16 cellular contexts compared by ENCODE assay signal in the genomic region with DNA sequence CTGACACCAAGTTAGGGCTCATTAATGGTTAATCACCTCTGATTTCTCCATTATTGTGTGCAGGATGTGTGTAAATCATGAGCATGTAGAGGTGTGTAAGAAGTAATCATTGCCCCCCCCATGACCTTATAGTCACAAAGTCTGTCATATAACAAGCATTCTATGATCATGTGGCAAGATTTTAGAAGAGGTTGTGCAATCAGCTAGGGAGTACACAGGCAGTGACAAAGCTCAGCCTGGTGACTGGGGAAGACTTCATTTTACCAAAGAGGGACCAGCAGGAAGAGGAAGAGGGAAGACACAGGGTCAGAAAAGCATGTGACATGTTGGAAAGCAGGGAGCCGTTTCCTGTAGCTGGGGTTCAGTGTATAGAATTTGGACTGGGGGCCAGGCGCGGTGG.
DNase-seq lines count a peak whose midpoint lies in the region; ATAC-seq and TF ChIP-seq lines count a peak whose summit lies in the region.
"Had no signal": no experiment of that assay in that cellular context is flagged by ENCODE, and none has a peak within 500 bp of the region (broad histone marks: within the 10 kb centered on the region; RNA-seq: fewer than 3 reads in every experiment).

No MANE protein-coding gene starts in this region.

- H3K4me3 Mint-ChIP-seq in endothelial cell (ENCODE audit: unreplicated experiment) = peak overlapping the region; percentile 66
- H3K4me3 Mint-ChIP-seq: CD4-positive, CD25-positive, alpha-beta regulatory T cell; GM23338; IgD-negative memory B cell had no signal

- WGBS in IMR-90 (ENCODE audit: extremely low coverage in 2 of 2, insufficient read length in 1 of 2), 2 experiments = no CpG with 5 or more reads among the region's 3 CpGs
- WGBS in stomach, 5 donors = 83 to 91% (median 87%) methylated on average over 3 of the region's 3 CpGs

- H3K79me1 ChIP-seq in IMR-90 (ENCODE audit: low read depth in 1 of 2, low read length in 2 of 2) = no peaks in the 10 kb centered on the region

- no peaks in the 10 kb centered on the region for H3K9me1 ChIP-seq in IMR-90 (ENCODE audit: insufficient read depth, low read length)

- no peak overlapping the region for H4K91ac ChIP-seq in IMR-90 (ENCODE audit: insufficient read depth, low read depth, low read length)

- H3K9me3 ChIP-seq in IMR-90 (ENCODE audit: control insufficient read depth, insufficient read depth, low read length) (peaks cover 10% of the 10 kb centered on the region; the same call in 1 of the 2 replicates), stomach (peaks cover 0 to 10% (median 2%) of the 10 kb centered on the region in 4 donors)
- H3K9me3 ChIP-seq: BE2C had no signal

- no peak overlapping the region for H2AK5ac ChIP-seq in IMR-90 (ENCODE audit: low read depth, low read length)

- H2BK15ac ChIP-seq in IMR-90 (ENCODE audit: low read depth, low read length) = no peak overlapping the region

- H3K27me3 ChIP-seq in IMR-90 (ENCODE audit: control insufficient read depth, insufficient read depth, low read length) (no peaks in the 10 kb centered on the region), stomach (no peaks in the 10 kb centered on the region)
- H3K27me3 ChIP-seq: BE2C had no signal

- no peak for TF ChIP-seq EP300 in stomach (IDR thresholded peaks at IDR 0.05)

- TF ChIP-seq RAD21 in IMR-90 (IDR thresholded peaks at IDR 0.05; ENCODE audit: low read length) = no peak

- H2BK5ac ChIP-seq in IMR-90 (ENCODE audit: low read depth, low read length, poor library complexity, severe bottlenecking) = no peak overlapping the region

- CTCF ChIA-PET in IMR-90 (lab: Yijun Ruan, JAX) = no interaction called here

- H4K20me1 ChIP-seq in IMR-90 (ENCODE audit: insufficient read depth, low read length) = no peaks in the 10 kb centered on the region

- H3K23ac ChIP-seq in IMR-90 (ENCODE audit: low read depth, low read length) = no peak overlapping the region

- H3K9me3 Mint-ChIP-seq in endothelial cell (ENCODE audit: unreplicated experiment) = peaks cover 26% of the 10 kb centered on the region

- H3K4me1 ChIP-seq in IMR-90 (ENCODE audit: control insufficient read depth, insufficient read depth, low read length) (no peaks in the 10 kb centered on the region), stomach (peaks cover 0 to 8% (median 2%) of the 10 kb centered on the region in 4 donors)
- H3K4me1 ChIP-seq: BE2C had no signal

- H4K8ac ChIP-seq in IMR-90 (ENCODE audit: low read depth in 2 of 2, low read length in 2 of 2) = no peak overlapping the region

- no peaks in the 10 kb centered on the region for H3K36me3 ChIP-seq in IMR-90 (ENCODE audit: control insufficient read depth, insufficient read depth, low read length)
- H3K36me3 ChIP-seq in stomach = no peaks in the 10 kb centered on the region
- H3K36me3 ChIP-seq: BE2C had no signal

- ATAC-seq in IMR-90 (ENCODE audit: low read depth) (no peak), GM18511 (IDR thresholded peaks at IDR 0.05; ENCODE audit: unreplicated experiment) (no peak)
- ATAC-seq: GM23338 had no signal

- no peak overlapping the region for H2BK120ac ChIP-seq in IMR-90 (ENCODE audit: low read depth, low read length)

- H4K5ac ChIP-seq in IMR-90 (ENCODE audit: low read depth, low read length) = no peak overlapping the region

- H3K4me3 ChIP-seq in IMR-90 (ENCODE audit: insufficient read depth, low read depth, low read length) (no peak overlapping the region), NB4 (ENCODE audit: low read depth, low read length) (no peak overlapping the region), stomach (no peak overlapping the region)
- H3K4me3 ChIP-seq: GM23338 had no signal

- no peak overlapping the region for H3K18ac ChIP-seq in IMR-90 (ENCODE audit: low read depth, low read length)

- TF ChIP-seq POLR2A in IMR-90 (IDR thresholded peaks at IDR 0.05; ENCODE audit: low read depth, low read length) (no peak), NB4 (IDR thresholded peaks at IDR 0.05; ENCODE audit: extremely low read depth, insufficient read length) (no peak), stomach (IDR thresholded peaks at IDR 0.05) (no peak)

- DNase-seq in IMR-90 (no peak), NB4 (ENCODE audit: low read depth) (peak; percentile 60), endothelial cell (ENCODE audit: low spot score) (no peak), stomach (no peak), T-helper 9 cell (no peak)
- DNase-seq: BE2C; C1 segment of cervical spinal cord; CD4-positive, CD25-positive, alpha-beta regulatory T cell; DMS153; DMS79; GDM1; HCEC 1CT had no signal

- no peak overlapping the region for H3K27ac Mint-ChIP-seq in endothelial cell (ENCODE audit: unreplicated experiment)
- H3K27ac Mint-ChIP-seq: CD4-positive, CD25-positive, alpha-beta regulatory T cell; GM23338 had no signal

- H2AFZ ChIP-seq in IMR-90 (replicated peaks; ENCODE audit: low read length, poor library complexity) = no peak overlapping the region
- H2AFZ ChIP-seq: GM23338 had no signal

- H3K56ac ChIP-seq in IMR-90 (ENCODE audit: extremely low read depth, insufficient read depth, low read length) = no peak overlapping the region

- intact Hi-C loops in IMR-90 (cut with micrococcal nuclease) (loop anchor here (10.0 kb wide), 1 partner anchor 312 kb away; no protein-coding TSS in a partner anchor), stomach (cut with DNase I; ENCODE audit: low total_unique reads) (no loop called here)

- H3K27me3 Mint-ChIP-seq in endothelial cell (ENCODE audit: unreplicated experiment) = peaks cover 1% of the 10 kb centered on the region
- H3K27me3 Mint-ChIP-seq: CD4-positive, CD25-positive, alpha-beta regulatory T cell had no signal

- no peak for TF ChIP-seq CTCF in IMR-90 (conservative IDR thresholded peaks at IDR 0.05; ENCODE audit: low read depth, low read length)
- no peak for TF ChIP-seq CTCF in NB4 (IDR thresholded peaks at IDR 0.05; ENCODE audit: low read depth, low read length)
- TF ChIP-seq CTCF in endothelial cell (IDR thresholded peaks at IDR 0.05; ENCODE audit: unreplicated experiment) = no peak
- no peak for TF ChIP-seq CTCF in stomach (IDR thresholded peaks at IDR 0.05)

- H2AK9ac ChIP-seq in IMR-90 (replicated peaks; ENCODE audit: low read depth, low read length, poor library complexity) = no peak overlapping the region

- H2BK20ac ChIP-seq in IMR-90 (ENCODE audit: low read depth, low read length) = no peak overlapping the region

- in situ Hi-C loops in IMR-90 (cut with MboI; ENCODE audit: low sequenced_read_pairs) = no loop called here

- H3K4ac ChIP-seq in IMR-90 (ENCODE audit: low read depth, low read length) = no peak overlapping the region

- H3K36me3 Mint-ChIP-seq in endothelial cell (ENCODE audit: low read depth, unreplicated experiment) = peaks cover 13% of the 10 kb centered on the region
- H3K36me3 Mint-ChIP-seq: CD4-positive, CD25-positive, alpha-beta regulatory T cell had no signal

- dilution Hi-C loops in IMR-90 (cut with HindIII; ENCODE audit: low sequenced_read_pairs, unreplicated experiment) = no loop called here

- BruUV-seq in IMR-90 (replicated peaks; lab: Mats Ljungman, UMichigan) = no TSS peak

- no peak overlapping the region for H3K14ac ChIP-seq in IMR-90 (replicated peaks; ENCODE audit: low read depth, low read length)

- POLR2A ChIA-PET in IMR-90 (lab: Charles Lee; ENCODE audit: unreplicated experiment) = no interaction called here

- H3K4me1 Mint-ChIP-seq in endothelial cell (ENCODE audit: unreplicated experiment) = no peaks in the 10 kb centered on the region
- H3K4me1 Mint-ChIP-seq: CD4-positive, CD25-positive, alpha-beta regulatory T cell; GM23338 had no signal

- H3K27ac ChIP-seq in IMR-90 (ENCODE audit: insufficient read depth, low read length) (no peak overlapping the region), stomach (peak overlapping the region in 4 of 5 donors; percentile 49 to 84 (median 65))
- H3K27ac ChIP-seq: HL-60 had no signal

- H3K9ac ChIP-seq in IMR-90 (ENCODE audit: low read depth, low read length) = no peak overlapping the region

- no peak overlapping the region for H3K4me2 ChIP-seq in IMR-90 (ENCODE audit: low read depth, low read length)
- H3K4me2 ChIP-seq: GM23338 had no signal

TF ChIP-seq in IMR-90, 13 proteins besides CTCF, POLR2A, EP300 and RAD21:
- TF ChIP-seq MAFK (IDR thresholded peaks at IDR 0.05; ENCODE audit: low read depth, low read length) = no peak
- TF ChIP-seq CHD1 (IDR thresholded peaks at IDR 0.05; ENCODE audit: low read depth, low read length) = no peak
- TF ChIP-seq BHLHE40 (IDR thresholded peaks at IDR 0.05; ENCODE audit: low read depth, low read length) = no peak
- no peak for TF ChIP-seq FOS (IDR thresholded peaks at IDR 0.05; ENCODE audit: low read depth, low read length)
- 0 out of 2 replicates have a peak, but pooled peaks have one; percentile 13 for TF ChIP-seq CEBPB (IDR thresholded peaks at IDR 0.05; ENCODE audit: low read depth, low read length)
